In the genomic region with DNA sequence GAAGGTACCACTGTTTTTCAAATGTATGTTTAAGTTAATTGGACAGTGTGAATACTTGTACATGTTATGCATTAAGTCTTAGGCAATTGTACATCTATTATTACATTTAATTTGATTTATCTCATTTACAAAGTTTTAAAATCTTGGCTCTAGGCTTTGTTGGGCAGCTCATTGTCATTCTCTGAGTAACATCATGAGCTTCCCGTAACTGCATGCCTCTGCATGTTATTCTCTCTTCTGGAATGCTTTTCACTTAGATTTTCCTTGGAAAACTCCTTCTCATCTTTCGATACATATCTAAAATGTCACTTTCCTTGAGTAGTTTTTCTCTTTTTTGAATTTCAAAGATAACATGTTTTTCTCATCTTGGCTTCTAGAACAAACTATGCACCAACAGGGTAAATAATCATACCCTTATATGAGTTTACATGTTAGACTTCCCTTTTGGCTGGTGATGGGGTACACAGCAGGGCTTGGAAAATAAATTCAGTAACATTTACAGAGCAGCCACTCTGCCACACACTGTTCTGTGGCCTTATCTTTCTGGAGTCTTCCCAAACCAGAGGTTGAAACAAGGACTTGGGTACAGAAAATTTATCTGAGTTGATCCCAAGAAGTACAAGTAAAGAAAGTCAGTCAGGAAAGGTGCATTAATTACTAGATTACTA, we compare ENCODE assay signal across 28 cellular contexts. TPM values are rescaled to one million over a fixed set of nuclear protein-coding genes. Genes with fewer than 3 reads are reported as not detected.
"Had no signal": no experiment of that assay in that cellular context is flagged by ENCODE, and none has a peak within 500 bp of the region (broad histone marks: within the 10 kb centered on the region; RNA-seq: fewer than 3 reads in every experiment).

No MANE protein-coding gene starts in this region.

- DNase-seq: activated CD4-positive, alpha-beta T cell treated with anti-CD3 and anti-CD28 coated beads, Interleukin-2, amount 50 U/mL, for 1 hour; activated CD4-positive, CD25-positive, alpha-beta regulatory T cell treated with anti-CD3 and anti-CD28 coated beads, Interleukin-2, amount 50 U/mL, for 72 hours; activated CD8-positive, alpha-beta T cell treated with anti-CD3 and anti-CD28 coated beads, Interleukin-2, amount 10 ng/mL, durations not matched to agents 7 days and 5 days; activated gamma-delta T cell; activated naive CD4-positive, alpha-beta T cell treated with anti-CD3 and anti-CD28 coated beads, Interleukin-2, amount 50 U/mL, for 16 hours; activated naive CD8-positive, alpha-beta T cell treated with anti-CD3 and anti-CD28 coated beads, Interleukin-2, amount 50 U/mL, for 24 hours; central memory CD4-positive, alpha-beta T cell; dermis blood vessel endothelial cell; effector CD8-positive, alpha-beta T cell; gastrocnemius medialis; kidney; naive thymus-derived CD8-positive, alpha-beta T cell; stimulated activated CD4-positive, alpha-beta T cell treated with anti-CD3 and anti-CD28 coated beads, Interleukin-2, amount 100 ng/mL, for 48 hours; stimulated activated CD8-positive, alpha-beta memory T cell treated with anti-CD3 and anti-CD28 coated beads, Interleukin-4, amount 100 ng/mL, for 48 hours; stimulated activated naive B cell treated with anti-CD40 and anti-IgM and Interleukin-4, amounts not matched to agents 10 μg/mL and 1 μg/mL and 100 μg/mL, for 72 hours; T-cell; upper lobe of left lung; WERI-Rb-1 had no signal

- H3K4me1 Mint-ChIP-seq: activated naive CD8-positive, alpha-beta T cell treated with anti-CD3 and anti-CD28 coated beads, Interleukin-2, amount 50 U/mL, for 24 hours; naive thymus-derived CD8-positive, alpha-beta T cell; stimulated activated naive B cell treated with anti-CD40 and anti-IgM and Interleukin-4, amounts not matched to agents 10 μg/mL and 1 μg/mL and 100 μg/mL, for 72 hours; T-cell had no signal

- H3K27me3 ChIP-seq: body of pancreas, gastrocnemius medialis, upper lobe of left lung had no signal

- H3K36me3 Mint-ChIP-seq: T-cell had no signal

- H3K27ac Mint-ChIP-seq: activated CD8-positive, alpha-beta T cell treated with anti-CD3 and anti-CD28 coated beads, Interleukin-2, amount 10 ng/mL, durations not matched to agents 7 days and 5 days; activated naive CD8-positive, alpha-beta T cell treated with anti-CD3 and anti-CD28 coated beads, Interleukin-2, amount 50 U/mL, for 24 hours; activated T-helper 1 cell treated with anti-CD3 and anti-CD28 coated beads, Interleukin-12 subunit alpha, Interleukin-12 subunit beta, Interleukin-2, Interleukin-4 antibody, amounts not matched to agents 30 ng/mL and 10 ng/mL and 1 ng/mL, durations not matched to agents 14 hours and 24 hours and 36 hours; mesothelial cell of epicardium; naive thymus-derived CD8-positive, alpha-beta T cell; stimulated activated naive B cell treated with anti-CD40 and anti-IgM and Interleukin-4, amounts not matched to agents 10 μg/mL and 1 μg/mL and 100 μg/mL, for 72 hours; T-cell; T-helper 2 cell treated with Interferon-gamma antibody and Interleukin-4, amounts not matched to agents 5 μg/mL and 100 μg/mL, for 36 hours had no signal

- H3K36me3 ChIP-seq: gastrocnemius medialis, thoracic aorta, upper lobe of left lung, WERI-Rb-1 had no signal

- H3K4me3 Mint-ChIP-seq: activated CD8-positive, alpha-beta T cell treated with anti-CD3 and anti-CD28 coated beads, Interleukin-2, amount 10 ng/mL, durations not matched to agents 7 days and 5 days; activated naive CD8-positive, alpha-beta T cell treated with anti-CD3 and anti-CD28 coated beads, Interleukin-2, amount 50 U/mL, for 24 hours; activated T-helper 1 cell treated with anti-CD3 and anti-CD28 coated beads, Interleukin-12 subunit alpha, Interleukin-12 subunit beta, Interleukin-2, Interleukin-4 antibody, amounts not matched to agents 30 ng/mL and 10 ng/mL and 1 ng/mL, durations not matched to agents 14 hours and 24 hours and 36 hours; mesothelial cell of epicardium; naive thymus-derived CD8-positive, alpha-beta T cell; stimulated activated naive B cell treated with anti-CD40 and anti-IgM and Interleukin-4, amounts not matched to agents 10 μg/mL and 1 μg/mL and 100 μg/mL, for 72 hours; T-cell; T-helper 2 cell treated with Interferon-gamma antibody and Interleukin-4, amounts not matched to agents 5 μg/mL and 100 μg/mL, for 36 hours had no signal

- H3K27me3 Mint-ChIP-seq: T-cell had no signal

- H3K4me3 ChIP-seq: body of pancreas, gastrocnemius medialis, thoracic aorta, upper lobe of left lung had no signal

- H3K27ac ChIP-seq: body of pancreas, gastrocnemius medialis, thoracic aorta, upper lobe of left lung, WERI-Rb-1 had no signal

- H3K4me1 ChIP-seq: gastrocnemius medialis, upper lobe of left lung had no signal

- ATAC-seq: activated CD8-positive, alpha-beta T cell treated with anti-CD3 and anti-CD28 coated beads, Interleukin-2, amount 10 ng/mL, durations not matched to agents 7 days and 5 days; activated naive CD8-positive, alpha-beta T cell treated with anti-CD3 and anti-CD28 coated beads, Interleukin-2, amount 50 U/mL, for 24 hours; body of pancreas; gastrocnemius medialis; left lobe of liver; naive thymus-derived CD8-positive, alpha-beta T cell; stimulated activated naive B cell treated with anti-CD40 and anti-IgM and Interleukin-4, amounts not matched to agents 10 μg/mL and 1 μg/mL and 100 μg/mL, for 72 hours; T-cell had no signal

- H3K9me3 ChIP-seq: body of pancreas, gastrocnemius medialis had no signal

RNA-seq across cellular contexts. Expression of a gene that starts 42.2 kb away (rescaled TPM):
- total RNA-seq: activated CD8-positive, alpha-beta T cell treated with anti-CD3 and anti-CD28 coated beads, Interleukin-2, amount 10 ng/mL, durations not matched to agents 7 days and 5 days; activated T-helper 1 cell treated with anti-CD3 and anti-CD28 coated beads, Interleukin-12 subunit alpha, Interleukin-12 subunit beta, Interleukin-2, Interleukin-4 antibody, amounts not matched to agents 30 ng/mL and 10 ng/mL and 1 ng/mL, durations not matched to agents 14 hours and 24 hours and 36 hours; dermis blood vessel endothelial cell; esophagus mucosa; lung microvascular endothelial cell; mesothelial cell of epicardium; naive thymus-derived CD8-positive, alpha-beta T cell; osteoblast; posterior vena cava; thoracic aorta had no signal
- polyA plus RNA-seq: naive thymus-derived CD8-positive, alpha-beta T cell had no signal
